Comparison of ENCODE assay signal across 8 cellular contexts in genomic region chr6:73521351-73522254, GRCh38. TPM values are rescaled to one million over a fixed set of nuclear protein-coding genes. Genes with fewer than 3 reads are reported as not detected.
A peak's percentile ranks its signal among the peaks of the same experiment; 100 is the strongest.
DNase-seq lines count a peak whose midpoint lies in the region; ATAC-seq and TF ChIP-seq lines count a peak whose summit lies in the region.

No MANE protein-coding gene starts in this region.

- no peak for TF ChIP-seq EP300 in neural cell (conservative IDR thresholded peaks at IDR 0.05; ENCODE audit: poor library complexity, severe bottlenecking)

- DNase-seq in C1 segment of cervical spinal cord (lab: John Stamatoyannopoulos, UW) (peak in 8 of 14 donors; percentile 45 to 97 (median 96)), GM19238 (ENCODE audit: insufficient read length, low spot score) (peak; percentile 22), NCI-H69 (lab: John Stamatoyannopoulos, UW) (peak; percentile 92), fibroblast of peridontal ligament (ENCODE audit: extremely low read depth) (peak; percentile 93), thyroid gland (no peak)
- DNase-seq in activated CD8-positive, alpha-beta memory T cell treated with anti-CD3 and anti-CD28 coated beads, Interleukin-2, amount 50 U/mL, for 48 hours: peak; percentile 88

- peaks cover 15 to 31% of the 10 kb centered on the region in 2 donors for H3K4me1 ChIP-seq in thyroid gland

- H3K36me3 ChIP-seq in neural cell (ENCODE audit: insufficient read depth, low read length) (no peaks in the 10 kb centered on the region), thyroid gland (peaks cover 25 to 37% of the 10 kb centered on the region in 2 donors)

- peak in 1 of 2 donors; percentile 2 for TF ChIP-seq POLR2A in thyroid gland (IDR thresholded peaks at IDR 0.05)

- H3K27me3 ChIP-seq in neural cell (ENCODE audit: insufficient read depth, low read depth, low read length): no peaks in the 10 kb centered on the region
- H3K27me3 ChIP-seq in thyroid gland: no peaks in the 10 kb centered on the region

- peak overlapping the region; percentile 100 for H3K27ac ChIP-seq in neural cell (ENCODE audit: low read length)
- peak overlapping the region; percentile 98 to 100 (median 99) for H3K27ac ChIP-seq in thyroid gland

- peak overlapping the region; percentile 96 for H2AFZ ChIP-seq in neural cell (ENCODE audit: low read depth, low read length)

- peak overlapping the region; percentile 99 for H3K9ac ChIP-seq in neural cell (ENCODE audit: low read length)

- intact Hi-C loops in thyroid gland (cut with DNase I): loop anchor here (10.0 kb wide), 1 partner anchor 53 kb away; no protein-coding TSS in a partner anchor

- H3K9me2 ChIP-seq in neural cell (ENCODE audit: insufficient read depth, low read length): no peaks in the 10 kb centered on the region

- H3K9me3 ChIP-seq in neural cell (ENCODE audit: low read length) (no peaks in the 10 kb centered on the region), thyroid gland (no peaks in the 10 kb centered on the region)

- TF ChIP-seq CTCF in neural cell (IDR thresholded peaks at IDR 0.05; ENCODE audit: poor library complexity, severe bottlenecking) (no peak), thyroid gland (IDR thresholded peaks at IDR 0.05) (no peak)

- H3K4me2 ChIP-seq in neural cell (ENCODE audit: low read length): peak overlapping the region; percentile 46

- H3K4me3 ChIP-seq in neural cell (ENCODE audit: low read length): peak overlapping the region; percentile 98
- H3K4me3 ChIP-seq in thyroid gland (replicated peaks in 1 of 3): peak overlapping the region; percentile 55 to 74 (median 56)

- peaks cover 8% of the 10 kb centered on the region for H3F3A ChIP-seq in neural cell (ENCODE audit: insufficient read depth, low read length, poor library complexity, severe bottlenecking)

- peaks cover 18% of the 10 kb centered on the region for H3K79me2 ChIP-seq in neural cell (replicated peaks; ENCODE audit: insufficient read depth, low read length)

- 2 to 7% methylated on average over 16 to 24 of the region's 38 CpGs for WGBS in thyroid gland, 2 donors

- ATAC-seq in HG03342 (IDR thresholded peaks at IDR 0.05; ENCODE audit: unreplicated experiment): peak; percentile 28

- TF ChIP-seq RAD21 in neural cell (conservative IDR thresholded peaks at IDR 0.05): no peak

- peaks cover 7% of the 10 kb centered on the region for H4K20me1 ChIP-seq in neural cell (ENCODE audit: insufficient read depth)

TF ChIP-seq in neural cell, 6 proteins besides CTCF, POLR2A, EP300 and RAD21:
- peak; percentile 86 for TF ChIP-seq REST (IDR thresholded peaks at IDR 0.05; ENCODE audit: borderline replicate concordance)
- no peak for TF ChIP-seq SMC3 (conservative IDR thresholded peaks at IDR 0.05; ENCODE audit: poor library complexity)
- TF ChIP-seq EZH2 (IDR thresholded peaks at IDR 0.05; ENCODE audit: borderline replicate concordance, insufficient read depth, low read length, poor library complexity, severe bottlenecking): no peak
- peak; percentile 59 for TF ChIP-seq TAF1 (IDR thresholded peaks at IDR 0.05; ENCODE audit: low read depth)
- TF ChIP-seq POLR2AphosphoS5 (IDR thresholded peaks at IDR 0.05): peak; percentile 78
- TF ChIP-seq MXI1 (conservative IDR thresholded peaks at IDR 0.05; ENCODE audit: poor library complexity, severe bottlenecking): no peak
TF ChIP-seq in neural cell: peak in this region for 3.

RNA-seq across cellular contexts. Expression of gene EEF1A1, which starts 0.8 kb away (rescaled TPM):
- 9,853 and 10,705 TPM in 2 replicates for polyA plus RNA-seq in neural cell
- 10,068 and 10,731 TPM in 2 replicates for polyA minus RNA-seq in neural cell
- over 10,000 TPM in 2 of 4 donors, 1,000 to 10,000 TPM in 2; 9,141 to 11,705 (median 10,644) TPM for total RNA-seq in thyroid gland

Comparison
In these comparisons a context has a peak if more than half of its experiments do, and no peak if none do; other contexts are left out.
1. DNase-seq: peak in C1 segment of cervical spinal cord (8 of 14), GM19238 (single experiment), NCI-H69 (single experiment), activated CD8-positive, alpha-beta memory T cell treated with anti-CD3 and anti-CD28 coated beads, Interleukin-2, amount 50 U/mL, for 48 hours (single experiment) and fibroblast of peridontal ligament (single experiment); none in thyroid gland (0 of 2).